8 cellular contexts compared by ENCODE assay signal in genomic region chr11:59560702-59561469, GRCh38. TPM values are rescaled to one million over a fixed set of nuclear protein-coding genes. Genes with fewer than 3 reads are reported as not detected.
DNase-seq lines count a peak whose midpoint lies in the region; ATAC-seq and TF ChIP-seq lines count a peak whose summit lies in the region.

No MANE protein-coding gene starts in this region.

- H3K4me3 ChIP-seq in cardiac muscle cell (peak overlapping the region; percentile 78), parathyroid adenoma (ENCODE audit: low read depth, low read length) (peak overlapping the region; percentile 82), thyroid gland (replicated peaks in 1 of 3) (peak overlapping the region; percentile 2 to 84 (median 63))

- H3K9me3 ChIP-seq in ES-I3 (ENCODE audit: control insufficient read depth, insufficient read depth, low read length) (no peaks in the 10 kb centered on the region), cardiac muscle cell (ENCODE audit: low read depth) (no peaks in the 10 kb centered on the region), parathyroid adenoma (ENCODE audit: control insufficient read depth, low read length) (no peaks in the 10 kb centered on the region), thyroid gland (no peaks in the 10 kb centered on the region)

- H3K4me3 Mint-ChIP-seq in activated naive CD8-positive, alpha-beta T cell treated with anti-CD3 and anti-CD28 coated beads, Interleukin-2, amount 10 ng/mL, durations not matched to agents 7 days and 5 days: peak overlapping the region; percentile 92

- peak in 1 of 2 donors; percentile 46 for TF ChIP-seq POLR2A in thyroid gland (IDR thresholded peaks at IDR 0.05)

- peak overlapping the region; percentile 97 for H3K27ac Mint-ChIP-seq in activated naive CD8-positive, alpha-beta T cell treated with anti-CD3 and anti-CD28 coated beads, Interleukin-2, amount 10 ng/mL, durations not matched to agents 7 days and 5 days

- intact Hi-C loops in thyroid gland (cut with DNase I): no loop called here

- peaks cover 39% of the 10 kb centered on the region for H3K4me1 Mint-ChIP-seq in activated naive CD8-positive, alpha-beta T cell treated with anti-CD3 and anti-CD28 coated beads, Interleukin-2, amount 10 ng/mL, durations not matched to agents 7 days and 5 days

- no peaks in the 10 kb centered on the region for H3K27me3 ChIP-seq in cardiac muscle cell
- no peaks in the 10 kb centered on the region for H3K27me3 ChIP-seq in parathyroid adenoma (ENCODE audit: control insufficient read depth, insufficient read depth, low read length)
- no peaks in the 10 kb centered on the region for H3K27me3 ChIP-seq in thyroid gland

- POLR2A ChIA-PET in activated naive CD8-positive, alpha-beta T cell treated with anti-CD3 and anti-CD28 coated beads, Interleukin-2, amount 10 ng/mL, durations not matched to agents 7 days and 5 days (lab: Charles Lee): interaction anchor here (0.5 to 2.4 kb wide), 5 partner anchors 11 to 108 kb away, joined by 4 to 12 read pairs (median 9); partner anchors contain the start of genes OSBP and PATL1

- no peaks in the 10 kb centered on the region for H3K36me3 ChIP-seq in ES-I3 (ENCODE audit: insufficient read depth, low read length)
- no peaks in the 10 kb centered on the region for H3K36me3 ChIP-seq in cardiac muscle cell
- no peaks in the 10 kb centered on the region for H3K36me3 ChIP-seq in parathyroid adenoma (ENCODE audit: control insufficient read depth, insufficient read depth, low read length)
- no peaks in the 10 kb centered on the region for H3K36me3 ChIP-seq in thyroid gland

- no peaks in the 10 kb centered on the region for H3K79me2 ChIP-seq in parathyroid adenoma

- H3K36me3 Mint-ChIP-seq in activated naive CD8-positive, alpha-beta T cell treated with anti-CD3 and anti-CD28 coated beads, Interleukin-2, amount 10 ng/mL, durations not matched to agents 7 days and 5 days: peaks cover 2% of the 10 kb centered on the region

- peak overlapping the region; percentile 89 for H3K9ac ChIP-seq in ES-I3 (ENCODE audit: low read depth, low read length)
- no peak overlapping the region for H3K9ac ChIP-seq in parathyroid adenoma

- no peaks in the 10 kb centered on the region for H3K9me3 Mint-ChIP-seq in activated naive CD8-positive, alpha-beta T cell treated with anti-CD3 and anti-CD28 coated beads, Interleukin-2, amount 10 ng/mL, durations not matched to agents 7 days and 5 days

- DNase-seq in HCEC 1CT (peak; percentile 81), MV-4-11 (lab: John Stamatoyannopoulos, UW) (peak; percentile 71), SKM-1 treated with dmso at 0.1 percent for 144 hours (lab: John Stamatoyannopoulos, UW; ENCODE audit: unreplicated experiment) (peak; percentile 59), cardiac muscle cell (ENCODE audit: low read depth in 1 of 2, low spot score in 1 of 2) (peak; percentile 87 to 89), thyroid gland (peak; percentile 88 to 89)
- peak; percentile 74 for DNase-seq in activated naive CD8-positive, alpha-beta T cell treated with anti-CD3 and anti-CD28 coated beads, Interleukin-2, amount 10 ng/mL, durations not matched to agents 7 days and 5 days

- peak; percentile 57 for ATAC-seq in activated naive CD8-positive, alpha-beta T cell treated with anti-CD3 and anti-CD28 coated beads, Interleukin-2, amount 10 ng/mL, durations not matched to agents 7 days and 5 days (ENCODE audit: low read depth)

- no peak overlapping the region for H3K27ac ChIP-seq in cardiac muscle cell
- H3K27ac ChIP-seq in parathyroid adenoma: peak overlapping the region; percentile 88
- H3K27ac ChIP-seq in thyroid gland: peak overlapping the region; percentile 79 to 86 (median 79)

- 4 to 6% methylated on average over 30 to 39 of the region's 39 CpGs for WGBS in thyroid gland, 2 donors

- peaks cover 5% of the 10 kb centered on the region for H3K27me3 Mint-ChIP-seq in activated naive CD8-positive, alpha-beta T cell treated with anti-CD3 and anti-CD28 coated beads, Interleukin-2, amount 10 ng/mL, durations not matched to agents 7 days and 5 days

- peak overlapping the region; percentile 98 for H2AFZ ChIP-seq in parathyroid adenoma

- H3K4me1 ChIP-seq in ES-I3 (ENCODE audit: insufficient read depth, low read length) (no peaks in the 10 kb centered on the region; the same call in none of the 2 replicates), cardiac muscle cell (ENCODE audit: low read depth) (no peaks in the 10 kb centered on the region), parathyroid adenoma (peaks cover 2% of the 10 kb centered on the region), thyroid gland (peaks cover under 1 to 5% of the 10 kb centered on the region in 2 donors)

- TF ChIP-seq CTCF in cardiac muscle cell (IDR thresholded peaks at IDR 0.05; ENCODE audit: low read depth, low read length) (no peak), parathyroid adenoma (IDR thresholded peaks at IDR 0.05) (no peak), thyroid gland (IDR thresholded peaks at IDR 0.05) (no peak)

- peak overlapping the region; percentile 85 for H3K4me2 ChIP-seq in parathyroid adenoma (ENCODE audit: low read length)

RNA-seq across cellular contexts. Expression of gene OR4D9, which starts 49.5 kb away (rescaled TPM):
- total RNA-seq in activated naive CD8-positive, alpha-beta T cell treated with anti-CD3 and anti-CD28 coated beads, Interleukin-2, amount 10 ng/mL, durations not matched to agents 7 days and 5 days: not detected
- total RNA-seq in cardiac muscle cell (not detected in 2 replicates), thyroid gland (not detected)
- not detected in 2 replicates for polyA plus RNA-seq in cardiac muscle cell

RNA-seq across cellular contexts. Expression of gene OSBP, which starts 54.7 kb away (rescaled TPM):
- total RNA-seq in activated naive CD8-positive, alpha-beta T cell treated with anti-CD3 and anti-CD28 coated beads, Interleukin-2, amount 10 ng/mL, durations not matched to agents 7 days and 5 days: 10 to 100 TPM; 41.6 to 41.8 TPM
- total RNA-seq in cardiac muscle cell: 20.6 and 27.3 TPM in 2 replicates
- polyA plus RNA-seq in cardiac muscle cell: 30.7 and 39.8 TPM in 2 replicates
- total RNA-seq in thyroid gland: 10 to 100 TPM; 47.3 to 59.6 (median 49.5) TPM

RNA-seq across cellular contexts. Expression of gene OR4D11, which starts 57.5 kb away (rescaled TPM):
- not detected for total RNA-seq in activated naive CD8-positive, alpha-beta T cell treated with anti-CD3 and anti-CD28 coated beads, Interleukin-2, amount 10 ng/mL, durations not matched to agents 7 days and 5 days
- total RNA-seq in cardiac muscle cell (not detected in 2 replicates), thyroid gland (not detected)
- not detected in 2 replicates for polyA plus RNA-seq in cardiac muscle cell
